Comparison of ENCODE assay signal across 8 cellular contexts in the genomic region with DNA sequence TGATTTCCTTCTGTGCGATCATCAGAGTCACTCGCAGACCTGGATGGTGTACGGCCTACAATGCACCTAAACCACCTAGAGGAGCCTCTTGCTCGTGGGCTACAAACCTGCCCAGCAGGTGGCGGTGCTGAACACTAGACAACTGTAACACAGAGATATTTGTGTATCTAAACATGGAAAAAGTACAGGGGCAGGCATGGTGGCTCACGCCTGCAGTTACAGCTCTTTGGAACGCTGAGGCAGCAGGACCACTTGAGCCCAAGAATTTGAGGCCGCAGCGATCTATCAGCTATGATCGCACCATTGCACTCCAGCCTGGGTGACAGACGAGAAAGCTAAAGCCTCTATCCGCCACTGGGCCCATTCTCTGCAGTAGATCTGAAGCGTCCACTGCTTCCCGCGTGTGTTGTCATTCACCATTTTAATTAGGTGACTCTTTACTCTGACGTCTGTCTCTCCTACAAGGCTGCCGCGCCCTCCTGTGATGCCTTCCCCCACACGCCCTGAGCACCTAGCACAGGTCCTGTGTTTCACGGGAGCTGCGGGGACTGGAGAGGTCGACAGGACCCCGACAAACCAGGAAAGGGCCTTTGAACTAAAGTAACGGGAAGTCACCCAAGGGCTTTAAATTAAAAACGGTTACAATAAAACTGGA. TPM values are rescaled to one million over a fixed set of nuclear protein-coding genes. Genes with fewer than 3 reads are reported as not detected.
A peak's percentile ranks its signal among the peaks of the same experiment; 100 is the strongest.
DNase-seq lines count a peak whose midpoint lies in the region; ATAC-seq, FAIRE-seq and TF ChIP-seq lines count a peak whose summit lies in the region.

No MANE protein-coding gene starts in this region.

- no peak for TF ChIP-seq EP300 in Ishikawa (IDR thresholded peaks at IDR 0.05; ENCODE audit: borderline replicate concordance)

- ATAC-seq in GM21381 (IDR thresholded peaks at IDR 0.05; ENCODE audit: unreplicated experiment) (peak; percentile 31), left ventricle myocardium superior (peak; percentile 30), sciatic nerve (no peak)

- peak; percentile 54; the same call in 1 of the 2 replicates for TF ChIP-seq RAD21 in Ishikawa (IDR thresholded peaks at IDR 0.05; ENCODE audit: low read depth)

- no peaks in the 10 kb centered on the region for H3K9me3 Mint-ChIP-seq in activated naive CD8-positive, alpha-beta T cell treated with anti-CD3 and anti-CD28 coated beads for 36 hours

- peak overlapping the region; percentile 97 for H3K4me3 Mint-ChIP-seq in activated naive CD8-positive, alpha-beta T cell treated with anti-CD3 and anti-CD28 coated beads for 36 hours

- peak overlapping the region; percentile 98 for H3K27ac Mint-ChIP-seq in activated naive CD8-positive, alpha-beta T cell treated with anti-CD3 and anti-CD28 coated beads for 36 hours

- TF ChIP-seq CTCF in D721Med (IDR thresholded peaks at IDR 0.05; ENCODE audit: insufficient read depth, missing control alignments) = peak; percentile 70

- H3K27me3 Mint-ChIP-seq in activated naive CD8-positive, alpha-beta T cell treated with anti-CD3 and anti-CD28 coated beads for 36 hours = no peaks in the 10 kb centered on the region

- no peak for FAIRE-seq in D721Med (lab: Jason Lieb, UNC)

- peaks cover 5% of the 10 kb centered on the region for H3K36me3 Mint-ChIP-seq in activated naive CD8-positive, alpha-beta T cell treated with anti-CD3 and anti-CD28 coated beads for 36 hours

- DNase-seq in D721Med (ENCODE audit: insufficient read length, low spot score) (no peak), SK-N-DZ (ENCODE audit: low spot score) (peak; percentile 73), left ventricle myocardium superior (peak; percentile 83), sciatic nerve (ENCODE audit: low spot score) (peak; percentile 79), cerebellar nuclear complex (lab: John Stamatoyannopoulos, UW) (no peak)
- DNase-seq in activated naive CD8-positive, alpha-beta T cell treated with anti-CD3 and anti-CD28 coated beads for 36 hours = peak; percentile 81

- intact Hi-C loops in left ventricle myocardium superior (cut with micrococcal nuclease) (no loop called here), sciatic nerve (cut with DNase I) (no loop called here)

- peaks cover 28% of the 10 kb centered on the region for H3K4me1 Mint-ChIP-seq in activated naive CD8-positive, alpha-beta T cell treated with anti-CD3 and anti-CD28 coated beads for 36 hours

TF ChIP-seq in Ishikawa, 13 proteins besides CTCF, POLR2A, EP300 and RAD21:
- TF ChIP-seq EGR1 (IDR thresholded peaks at IDR 0.05) = no peak
- 0 out of 2 replicates have a peak, but pooled peaks have one; percentile 27 for TF ChIP-seq TEAD4 (IDR thresholded peaks at IDR 0.05)
- TF ChIP-seq MAX (IDR thresholded peaks at IDR 0.05) = peak; percentile 60
- 0 out of 2 replicates have a peak, but pooled peaks have one; percentile 39 for TF ChIP-seq YY1 (IDR thresholded peaks at IDR 0.05; ENCODE audit: low read depth)

RNA-seq across cellular contexts. Expression of gene TUBGCP2, which starts 0.8 kb away (rescaled TPM):
- 37.0 and 39.5 TPM in 2 replicates for polyA plus RNA-seq in SK-N-DZ (2014; cell fraction: cytosol; rRNA removed)
- polyA plus RNA-seq in SK-N-DZ (2014; cell fraction: nucleus; rRNA removed) = 75.6 and 78.8 TPM in 2 replicates
- 10 to 100 TPM; 53.3 to 57.8 TPM for total RNA-seq in activated naive CD8-positive, alpha-beta T cell treated with anti-CD3 and anti-CD28 coated beads for 36 hours
- 42.6 TPM for total RNA-seq in left ventricle myocardium superior
- total RNA-seq in sciatic nerve = 55.9 TPM

RNA-seq across cellular contexts. Expression of gene ZNF511, which starts 0.8 kb away (rescaled TPM):
- 70.5 and 76.0 TPM in 2 replicates for polyA plus RNA-seq in SK-N-DZ (2014; cell fraction: cytosol; rRNA removed)
- 86.7 and 89.6 TPM in 2 replicates for polyA plus RNA-seq in SK-N-DZ (2014; cell fraction: nucleus; rRNA removed)
- 10 to 100 TPM; 73.4 to 77.3 TPM for total RNA-seq in activated naive CD8-positive, alpha-beta T cell treated with anti-CD3 and anti-CD28 coated beads for 36 hours
- 45.1 TPM for total RNA-seq in left ventricle myocardium superior
- 27.8 TPM for total RNA-seq in sciatic nerve

RNA-seq across cellular contexts. Expression of gene CALY, which starts 28.8 kb away (rescaled TPM):
- polyA plus RNA-seq in SK-N-DZ (2014; cell fraction: cytosol; rRNA removed) = 23.7 and 70.7 TPM in 2 replicates
- polyA plus RNA-seq in SK-N-DZ (2014; cell fraction: nucleus; rRNA removed) = 24.2 and 37.3 TPM in 2 replicates
- total RNA-seq in activated naive CD8-positive, alpha-beta T cell treated with anti-CD3 and anti-CD28 coated beads for 36 hours = not detected
- not detected for total RNA-seq in left ventricle myocardium superior
- 0.98 TPM for total RNA-seq in sciatic nerve

RNA-seq across cellular contexts. Expression of gene ADAM8, which starts 31.2 kb away (rescaled TPM):
- polyA plus RNA-seq in SK-N-DZ (2014; cell fraction: cytosol; rRNA removed) = 0.31 and 0.51 TPM in 2 replicates
- polyA plus RNA-seq in SK-N-DZ (2014; cell fraction: nucleus; rRNA removed) = 2.9 and 5.3 TPM in 2 replicates
- 10 to 100 TPM; 34.7 to 41.1 TPM for total RNA-seq in activated naive CD8-positive, alpha-beta T cell treated with anti-CD3 and anti-CD28 coated beads for 36 hours
- total RNA-seq in left ventricle myocardium superior (2.4 TPM), sciatic nerve (20.7 TPM)

RNA-seq across cellular contexts. Expression of gene PRAP1, which starts 39.3 kb away (rescaled TPM):
- 1.4 and 3.7 TPM in 2 replicates for polyA plus RNA-seq in SK-N-DZ (2014; cell fraction: cytosol; rRNA removed)
- polyA plus RNA-seq in SK-N-DZ (2014; cell fraction: nucleus; rRNA removed) = 0.29 and 0.78 TPM in 2 replicates
- total RNA-seq in activated naive CD8-positive, alpha-beta T cell treated with anti-CD3 and anti-CD28 coated beads for 36 hours = not detected
- not detected for total RNA-seq in left ventricle myocardium superior
- total RNA-seq in sciatic nerve = 9.9 TPM

Comparison
In these comparisons a context has a peak if more than half of its experiments do, and no peak if none do; other contexts are left out.
1. DNase-seq: peak in SK-N-DZ (single experiment), activated naive CD8-positive, alpha-beta T cell treated with anti-CD3 and anti-CD28 coated beads for 36 hours (single experiment), left ventricle myocardium superior (single experiment) and sciatic nerve (single experiment); none in D721Med (single experiment) and cerebellar nuclear complex (0 of 2).